14 cellular contexts compared by ENCODE assay signal in genomic region chr10:124056337-124056980, GRCh38. TPM values are rescaled to one million over a fixed set of nuclear protein-coding genes. Genes with fewer than 3 reads are reported as not detected.
"Had no signal": no experiment of that assay in that cellular context is flagged by ENCODE, and none has a peak within 500 bp of the region (broad histone marks: within the 10 kb centered on the region; RNA-seq: fewer than 3 reads in every experiment).

No MANE protein-coding gene starts in this region.

- H3K4me3 ChIP-seq: ascending aorta, breast epithelium, hepatocyte, left ventricle myocardium inferior had no signal

- H3K27me3 Mint-ChIP-seq: activated naive CD8-positive, alpha-beta T cell treated with anti-CD3 and anti-CD28 coated beads, Interleukin-2, amount 50 U/mL, for 24 hours had no signal

- H3K4me1 ChIP-seq: ascending aorta, left ventricle myocardium inferior had no signal

- H3K4me3 Mint-ChIP-seq: activated naive CD4-positive, alpha-beta T cell treated with anti-CD3 and anti-CD28 coated beads for 36 hours; activated naive CD8-positive, alpha-beta T cell treated with anti-CD3 and anti-CD28 coated beads, Interleukin-2, amount 50 U/mL, for 24 hours; nephron had no signal

- H3K27ac ChIP-seq: ascending aorta, hepatocyte, left ventricle myocardium inferior had no signal

- H3K9me3 Mint-ChIP-seq: activated naive CD4-positive, alpha-beta T cell treated with anti-CD3 and anti-CD28 coated beads for 36 hours; activated naive CD8-positive, alpha-beta T cell treated with anti-CD3 and anti-CD28 coated beads, Interleukin-2, amount 50 U/mL, for 24 hours; activated T-helper 2 cell treated with anti-CD3 and anti-CD28 coated beads, Interferon-gamma antibody, Interleukin-2, Interleukin-4, amounts not matched to agents 10 μg/mL and 5 μg/mL and 100 μg/mL, durations not matched to agents 14 hours and 24 hours and 36 hours; nephron had no signal

- H3K4me1 Mint-ChIP-seq: activated naive CD8-positive, alpha-beta T cell treated with anti-CD3 and anti-CD28 coated beads, Interleukin-2, amount 50 U/mL, for 24 hours had no signal

- H3K4me2 ChIP-seq: hepatocyte had no signal

- H3K27me3 ChIP-seq: ascending aorta, breast epithelium, hepatocyte had no signal

- H3K27ac Mint-ChIP-seq: activated naive CD4-positive, alpha-beta T cell treated with anti-CD3 and anti-CD28 coated beads for 36 hours; activated naive CD8-positive, alpha-beta T cell treated with anti-CD3 and anti-CD28 coated beads, Interleukin-2, amount 50 U/mL, for 24 hours; activated T-helper 2 cell treated with anti-CD3 and anti-CD28 coated beads, Interferon-gamma antibody, Interleukin-2, Interleukin-4, amounts not matched to agents 10 μg/mL and 5 μg/mL and 100 μg/mL, durations not matched to agents 14 hours and 24 hours and 36 hours had no signal

- H3K36me3 ChIP-seq: breast epithelium, left ventricle myocardium inferior had no signal

- DNase-seq: activated CD4-positive, CD25-positive, alpha-beta regulatory T cell treated with anti-CD3 and anti-CD28 coated beads, Interleukin-2, amount 50 U/mL, for 72 hours; activated naive CD4-positive, alpha-beta T cell treated with anti-CD3 and anti-CD28 coated beads for 36 hours; activated naive CD8-positive, alpha-beta T cell treated with anti-CD3 and anti-CD28 coated beads, Interleukin-2, amount 50 U/mL, for 24 hours; activated T-cell treated with anti-CD3 and anti-CD28 coated beads, Interleukin-2, amount 50 U/mL, for 1 hour; left ventricle myocardium inferior; mesenchymal stem cell; stimulated activated CD4-positive, alpha-beta T cell treated with anti-CD3 and anti-CD28 coated beads, Interleukin-1b, Interleukin-23, amount 100 ng/mL, for 48 hours; T-helper 1 cell; T1000 had no signal

- H3K9me3 ChIP-seq: ascending aorta, breast epithelium, left ventricle myocardium inferior had no signal

- H2AFZ ChIP-seq: hepatocyte had no signal

- ATAC-seq: activated naive CD8-positive, alpha-beta T cell treated with anti-CD3 and anti-CD28 coated beads, Interleukin-2, amount 50 U/mL, for 24 hours had no signal

RNA-seq across cellular contexts. Expression of gene CHST15, which starts 36.9 kb away (rescaled TPM):
- total RNA-seq: activated T-helper 2 cell treated with anti-CD3 and anti-CD28 coated beads, Interferon-gamma antibody, Interleukin-2, Interleukin-4, amounts not matched to agents 10 μg/mL and 5 μg/mL and 100 μg/mL, durations not matched to agents 14 hours and 24 hours and 36 hours had no signal
